14 cellular contexts compared by ENCODE assay signal in the genomic region with DNA sequence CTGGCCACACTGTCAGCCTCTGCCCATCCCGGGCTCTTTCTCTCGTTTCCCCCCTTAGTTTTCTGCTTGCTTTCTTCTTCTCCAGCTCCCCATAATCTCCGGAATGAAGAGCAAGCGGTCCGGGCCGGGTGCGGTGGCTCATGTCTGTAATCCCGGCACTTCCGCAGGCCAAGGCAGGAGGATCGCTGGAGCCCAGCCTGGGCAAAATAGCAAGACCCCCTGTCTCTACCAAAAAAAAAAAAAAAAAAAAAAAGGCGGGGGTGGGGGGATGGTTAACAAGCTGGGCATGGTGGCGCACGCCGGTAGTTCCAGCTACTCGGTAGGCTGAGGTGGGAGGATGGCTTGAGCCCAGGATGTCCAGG. TPM values are rescaled to one million over a fixed set of nuclear protein-coding genes. Genes with fewer than 3 reads are reported as not detected.
DNase-seq lines count a peak whose midpoint lies in the region; ATAC-seq and TF ChIP-seq lines count a peak whose summit lies in the region.
"Had no signal": no experiment of that assay in that cellular context is flagged by ENCODE, and none has a peak within 500 bp of the region (broad histone marks: within the 10 kb centered on the region; RNA-seq: fewer than 3 reads in every experiment).

No MANE protein-coding gene starts in this region.

- peak overlapping the region; percentile 58 for H2AFZ ChIP-seq in osteoblast (ENCODE audit: low read length)

- peaks cover 70% of the 10 kb centered on the region for H3K4me1 Mint-ChIP-seq in brain

- peaks cover 0 to 2% (median 0%) of the 10 kb centered on the region in 5 experiments for H3K9me3 Mint-ChIP-seq in brain
- H3K9me3 Mint-ChIP-seq: activated naive CD8-positive, alpha-beta T cell treated with anti-CD3 and anti-CD28 coated beads, Interleukin-2, amount 10 ng/mL, durations not matched to agents 7 days and 5 days had no signal

- H3K4me3 ChIP-seq in AG10803 (ENCODE audit: low read length) (peak overlapping the region; percentile 15), right atrium auricular region (peak overlapping the region; percentile 7 to 39), osteoblast (ENCODE audit: insufficient read depth, low read length) (peak overlapping the region; percentile 64)

- H3K27ac ChIP-seq in right atrium auricular region (peak overlapping the region; percentile 11 to 20), osteoblast (ENCODE audit: low read depth, low read length) (no peak overlapping the region)
- H3K27ac ChIP-seq: parathyroid adenoma had no signal

- peak overlapping the region; percentile 85 for H3K4me2 ChIP-seq in osteoblast (ENCODE audit: insufficient read depth, low read length)

- no peaks in the 10 kb centered on the region for H3K36me3 Mint-ChIP-seq in brain
- H3K36me3 Mint-ChIP-seq: activated naive CD8-positive, alpha-beta T cell treated with anti-CD3 and anti-CD28 coated beads, Interleukin-2, amount 10 ng/mL, durations not matched to agents 7 days and 5 days had no signal

- H3K27me3 ChIP-seq in right atrium auricular region (no peaks in the 10 kb centered on the region), osteoblast (ENCODE audit: insufficient read depth, low read length) (no peaks in the 10 kb centered on the region)

- no peak for DNase-seq in AG10803 (ENCODE audit: low read depth)
- DNase-seq in right atrium auricular region (ENCODE audit: low spot score): no peak
- no peak for DNase-seq in osteoblast (ENCODE audit: insufficient read length, low spot score, missing footprints)
- DNase-seq in activated CD4-positive, alpha-beta T cell treated with anti-CD3 and anti-CD28 coated beads, Interleukin-2, amount 50 U/mL, for 4 hours: no peak
- no peak for DNase-seq in activated CD4-positive, alpha-beta T cell treated with anti-CD3 and anti-CD28 coated beads for 48 hours
- DNase-seq: activated naive CD8-positive, alpha-beta T cell treated with anti-CD3 and anti-CD28 coated beads, Interleukin-2, amount 10 ng/mL, durations not matched to agents 7 days and 5 days; DMS153; NCI-H2227 treated with DMSO at 0.1 percent for 48 hours; stimulated activated CD4-positive, alpha-beta T cell treated with anti-CD3 and anti-CD28 coated beads, Interleukin-4, amount 100 ng/mL, for 24 hours; T1000 had no signal

- peaks cover 36% of the 10 kb centered on the region for H3K27me3 Mint-ChIP-seq in brain

- H3K27ac Mint-ChIP-seq in brain: peak overlapping the region in 3 of 5 experiments; percentile 27 to 88 (median 40)
- H3K27ac Mint-ChIP-seq: activated naive CD8-positive, alpha-beta T cell treated with anti-CD3 and anti-CD28 coated beads, Interleukin-2, amount 10 ng/mL, durations not matched to agents 7 days and 5 days had no signal

- no peaks in the 10 kb centered on the region for H3K9me3 ChIP-seq in right atrium auricular region
- H3K9me3 ChIP-seq in osteoblast (ENCODE audit: low read depth, low read length): no peaks in the 10 kb centered on the region

- H3K4me1 ChIP-seq in right atrium auricular region (peaks cover 0 to 84% of the 10 kb centered on the region in 2 donors), osteoblast (ENCODE audit: insufficient read depth, low read length) (peaks cover 22% of the 10 kb centered on the region)

- no peak for ATAC-seq in GM18519 (IDR thresholded peaks at IDR 0.05; ENCODE audit: low FRiP score, unreplicated experiment)
- ATAC-seq in HG02884 (IDR thresholded peaks at IDR 0.05; ENCODE audit: unreplicated experiment): no peak

- peak overlapping the region in 2 of 5 experiments; percentile 70 to 71 for H3K4me3 Mint-ChIP-seq in brain
- H3K4me3 Mint-ChIP-seq: activated naive CD8-positive, alpha-beta T cell treated with anti-CD3 and anti-CD28 coated beads, Interleukin-2, amount 10 ng/mL, durations not matched to agents 7 days and 5 days had no signal

- no peaks in the 10 kb centered on the region for H3K79me2 ChIP-seq in osteoblast (ENCODE audit: insufficient read depth, low read length)
- H3K79me2 ChIP-seq: parathyroid adenoma had no signal

- H3K36me3 ChIP-seq in right atrium auricular region: no peaks in the 10 kb centered on the region
- H3K36me3 ChIP-seq in osteoblast (ENCODE audit: insufficient read depth, low read length): no peaks in the 10 kb centered on the region

- TF ChIP-seq CTCF in AG10803 (conservative IDR thresholded peaks at IDR 0.05; ENCODE audit: low read length) (no peak), brain (conservative IDR thresholded peaks at IDR 0.05) (no peak), right atrium auricular region (IDR thresholded peaks at IDR 0.05) (no peak), osteoblast (IDR thresholded peaks at IDR 0.05; ENCODE audit: extremely low read depth, low read depth, low read length) (no peak)

- H4K20me1 ChIP-seq in osteoblast (ENCODE audit: insufficient read depth, low read length): no peaks in the 10 kb centered on the region

RNA-seq across cellular contexts. Expression of gene AHNAK, which starts 40.8 kb away (rescaled TPM):
- 17.2 TPM for polyA plus RNA-seq in brain (ENCODE audit: insufficient read depth, low read depth, low replicate concordance)
- total RNA-seq in right atrium auricular region (100 to 1,000 TPM; 270 to 441 TPM), osteoblast (646 and 720 TPM in 2 replicates)
